Comparison of ENCODE assay signal across 9 cellular contexts in genomic region chr20:23086056-23086551, GRCh38. TPM values are rescaled to one million over a fixed set of nuclear protein-coding genes. Genes with fewer than 3 reads are reported as not detected.
DNase-seq lines count a peak whose midpoint lies in the region; ATAC-seq and TF ChIP-seq lines count a peak whose summit lies in the region.
"Had no signal": no experiment of that assay in that cellular context is flagged by ENCODE, and none has a peak within 500 bp of the region (broad histone marks: within the 10 kb centered on the region; RNA-seq: fewer than 3 reads in every experiment).

Gene CD93 (minus strand): TSS chr20:23086324. CDS start chr20:23086192, 132 bp downstream.

- H3K4me3 Mint-ChIP-seq in activated naive CD8-positive, alpha-beta T cell treated with anti-CD3 and anti-CD28 coated beads, Interleukin-2, amount 10 ng/mL, durations not matched to agents 7 days and 5 days, result peak within 1 kb of the TSS; percentile 73
- no peak within 1 kb of the TSS for H3K4me3 Mint-ChIP-seq in activated naive CD8-positive, alpha-beta T cell treated with anti-CD3 and anti-CD28 coated beads for 36 hours
- no peak within 1 kb of the TSS for H3K4me3 Mint-ChIP-seq in activated naive CD8-positive, alpha-beta T cell treated with anti-CD3 and anti-CD28 coated beads, Interleukin-2, amount 50 U/mL, for 24 hours

- peak within 1 kb of the TSS; percentile 85 for H3K27ac Mint-ChIP-seq in activated naive CD8-positive, alpha-beta T cell treated with anti-CD3 and anti-CD28 coated beads, Interleukin-2, amount 10 ng/mL, durations not matched to agents 7 days and 5 days
- H3K27ac Mint-ChIP-seq in activated naive CD8-positive, alpha-beta T cell treated with anti-CD3 and anti-CD28 coated beads for 36 hours, result no peak within 1 kb of the TSS
- no peak within 1 kb of the TSS for H3K27ac Mint-ChIP-seq in activated naive CD8-positive, alpha-beta T cell treated with anti-CD3 and anti-CD28 coated beads, Interleukin-2, amount 50 U/mL, for 24 hours

- peak within 1 kb of the TSS; percentile 30 to 39 (median 32) for H3K4me3 ChIP-seq in right lobe of liver
- peak within 1 kb of the TSS; percentile 39 to 45 for H3K4me3 ChIP-seq in tibial artery
- H3K4me3 ChIP-seq: SK-N-MC had no signal

- TF ChIP-seq CTCF in right lobe of liver (IDR thresholded peaks at IDR 0.05), result no peak
- TF ChIP-seq CTCF in tibial artery (IDR thresholded peaks at IDR 0.05), result no peak

- H3K9me3 ChIP-seq in right lobe of liver (no peaks in the 10 kb centered on the region), tibial artery (no peaks in the 10 kb centered on the region)

- POLR2A ChIA-PET in activated naive CD8-positive, alpha-beta T cell treated with anti-CD3 and anti-CD28 coated beads, Interleukin-2, amount 10 ng/mL, durations not matched to agents 7 days and 5 days (lab: Charles Lee), result no interaction called here

- no CpG with 5 or more reads among the region's 27 CpGs for WGBS in right lobe of liver (ENCODE audit: insufficient coverage, low coverage, low lambda C conversion rate, missing lambda C conversion rate)

- H3K36me3 Mint-ChIP-seq in activated naive CD8-positive, alpha-beta T cell treated with anti-CD3 and anti-CD28 coated beads, Interleukin-2, amount 10 ng/mL, durations not matched to agents 7 days and 5 days, result no peaks in the 10 kb centered on the region
- no peaks in the 10 kb centered on the region for H3K36me3 Mint-ChIP-seq in activated naive CD8-positive, alpha-beta T cell treated with anti-CD3 and anti-CD28 coated beads for 36 hours
- no peaks in the 10 kb centered on the region for H3K36me3 Mint-ChIP-seq in activated naive CD8-positive, alpha-beta T cell treated with anti-CD3 and anti-CD28 coated beads, Interleukin-2, amount 50 U/mL, for 24 hours (ENCODE audit: low read depth)

- H3K4me1 Mint-ChIP-seq in activated naive CD8-positive, alpha-beta T cell treated with anti-CD3 and anti-CD28 coated beads, Interleukin-2, amount 10 ng/mL, durations not matched to agents 7 days and 5 days, result peaks cover 11% of the 10 kb centered on the region
- H3K4me1 Mint-ChIP-seq in activated naive CD8-positive, alpha-beta T cell treated with anti-CD3 and anti-CD28 coated beads for 36 hours, result peaks cover 5% of the 10 kb centered on the region
- H3K4me1 Mint-ChIP-seq in activated naive CD8-positive, alpha-beta T cell treated with anti-CD3 and anti-CD28 coated beads, Interleukin-2, amount 50 U/mL, for 24 hours, result peaks cover 1% of the 10 kb centered on the region

- H3K36me3 ChIP-seq in right lobe of liver, result no peaks in the 10 kb centered on the region
- H3K36me3 ChIP-seq in tibial artery, result no peaks in the 10 kb centered on the region

- intact Hi-C loops in right lobe of liver (cut with DNase I), result no loop called here
- intact Hi-C loops in tibial artery (cut with DNase I; ENCODE audit: low total_unique reads), result no loop called here

- no peaks in the 10 kb centered on the region for H3K4me1 ChIP-seq in right lobe of liver
- H3K4me1 ChIP-seq in tibial artery, result peaks cover 0 to 76% (median 41%) of the 10 kb centered on the region in 4 donors

- peak; percentile 95 for ATAC-seq in activated naive CD8-positive, alpha-beta T cell treated with anti-CD3 and anti-CD28 coated beads, Interleukin-2, amount 10 ng/mL, durations not matched to agents 7 days and 5 days (ENCODE audit: low read depth)
- ATAC-seq in activated naive CD8-positive, alpha-beta T cell treated with anti-CD3 and anti-CD28 coated beads, Interleukin-2, amount 50 U/mL, for 24 hours, result peak; percentile 37
- peak; percentile 61 to 73 (median 68) for ATAC-seq in right lobe of liver

- TF ChIP-seq POLR2A in right lobe of liver (IDR thresholded peaks at IDR 0.05), result peak; percentile 55

- no peaks in the 10 kb centered on the region for H3K9me3 Mint-ChIP-seq in activated naive CD8-positive, alpha-beta T cell treated with anti-CD3 and anti-CD28 coated beads, Interleukin-2, amount 10 ng/mL, durations not matched to agents 7 days and 5 days
- H3K9me3 Mint-ChIP-seq in activated naive CD8-positive, alpha-beta T cell treated with anti-CD3 and anti-CD28 coated beads for 36 hours, result no peaks in the 10 kb centered on the region
- no peaks in the 10 kb centered on the region for H3K9me3 Mint-ChIP-seq in activated naive CD8-positive, alpha-beta T cell treated with anti-CD3 and anti-CD28 coated beads, Interleukin-2, amount 50 U/mL, for 24 hours

- no peaks in the 10 kb centered on the region for H3K27me3 ChIP-seq in right lobe of liver
- H3K27me3 ChIP-seq in tibial artery, result no peaks in the 10 kb centered on the region

- no peaks in the 10 kb centered on the region for H3K27me3 Mint-ChIP-seq in activated naive CD8-positive, alpha-beta T cell treated with anti-CD3 and anti-CD28 coated beads, Interleukin-2, amount 10 ng/mL, durations not matched to agents 7 days and 5 days
- H3K27me3 Mint-ChIP-seq in activated naive CD8-positive, alpha-beta T cell treated with anti-CD3 and anti-CD28 coated beads for 36 hours, result no peaks in the 10 kb centered on the region
- no peaks in the 10 kb centered on the region for H3K27me3 Mint-ChIP-seq in activated naive CD8-positive, alpha-beta T cell treated with anti-CD3 and anti-CD28 coated beads, Interleukin-2, amount 50 U/mL, for 24 hours

- H3K27ac ChIP-seq in right lobe of liver, result peak within 1 kb of the TSS; percentile 65 to 95 (median 74)
- peak within 1 kb of the TSS; percentile 89 to 97 for H3K27ac ChIP-seq in tibial artery
- H3K27ac ChIP-seq: SK-N-MC had no signal

- DNase-seq in activated naive CD8-positive, alpha-beta T cell treated with anti-CD3 and anti-CD28 coated beads, Interleukin-2, amount 10 ng/mL, durations not matched to agents 7 days and 5 days, result peak; percentile 51
- DNase-seq in activated naive CD8-positive, alpha-beta T cell treated with anti-CD3 and anti-CD28 coated beads for 36 hours, result no peak
- peak; percentile 6 for DNase-seq in activated naive CD8-positive, alpha-beta T cell treated with anti-CD3 and anti-CD28 coated beads, Interleukin-2, amount 50 U/mL, for 24 hours
- DNase-seq in right lobe of liver (peak in 2 of 3 donors; percentile 63 to 66), tibial artery (peak; percentile 50 to 83), OCI-M2 (lab: John Stamatoyannopoulos, UW; ENCODE audit: unreplicated experiment) (no peak), H4 (ENCODE audit: low spot score) (no peak), germinal center (ENCODE audit: low spot score) (no peak)

RNA-seq across cellular contexts. Expression of gene CD93, which starts in this region (rescaled TPM):
- total RNA-seq in activated naive CD8-positive, alpha-beta T cell treated with anti-CD3 and anti-CD28 coated beads, Interleukin-2, amount 10 ng/mL, durations not matched to agents 7 days and 5 days, result under 1 TPM; 0.47 to 0.48 TPM
- under 1 TPM; 0.04 to 0.08 TPM for total RNA-seq in activated naive CD8-positive, alpha-beta T cell treated with anti-CD3 and anti-CD28 coated beads for 36 hours
- total RNA-seq in right lobe of liver, result 10 to 100 TPM in 2 of 6 experiments, 1 to 10 TPM in 4; 3.9 to 21.5 (median 9.2) TPM
- not detected in 2 replicates for total RNA-seq in H4 (2014; rRNA removed; shearing (Covaris generic))

Comparison
In these comparisons a context has a peak if more than half of its experiments do, and no peak if none do; other contexts are left out.
1. DNase-seq: peak in activated naive CD8-positive, alpha-beta T cell treated with anti-CD3 and anti-CD28 coated beads, Interleukin-2, amount 50 U/mL, for 24 hours (single experiment), right lobe of liver (2 of 3) and tibial artery (2 of 2); none in activated naive CD8-positive, alpha-beta T cell treated with anti-CD3 and anti-CD28 coated beads for 36 hours (single experiment), OCI-M2 (single experiment), H4 (single experiment) and germinal center (single experiment).
2. Peak in DNase-seq and ATAC-seq in activated naive CD8-positive, alpha-beta T cell treated with anti-CD3 and anti-CD28 coated beads, Interleukin-2, amount 10 ng/mL, durations not matched to agents 7 days and 5 days; RNA of the gene not detected or under 1 TPM.
3. ATAC-seq: peak in every context shown above with its lines; median percentile 95 in activated naive CD8-positive, alpha-beta T cell treated with anti-CD3 and anti-CD28 coated beads, Interleukin-2, amount 10 ng/mL, durations not matched to agents 7 days and 5 days; 68 in right lobe of liver; 37 in activated naive CD8-positive, alpha-beta T cell treated with anti-CD3 and anti-CD28 coated beads, Interleukin-2, amount 50 U/mL, for 24 hours.